ENCODE assay signal across 1 cellular context in the genomic region with DNA sequence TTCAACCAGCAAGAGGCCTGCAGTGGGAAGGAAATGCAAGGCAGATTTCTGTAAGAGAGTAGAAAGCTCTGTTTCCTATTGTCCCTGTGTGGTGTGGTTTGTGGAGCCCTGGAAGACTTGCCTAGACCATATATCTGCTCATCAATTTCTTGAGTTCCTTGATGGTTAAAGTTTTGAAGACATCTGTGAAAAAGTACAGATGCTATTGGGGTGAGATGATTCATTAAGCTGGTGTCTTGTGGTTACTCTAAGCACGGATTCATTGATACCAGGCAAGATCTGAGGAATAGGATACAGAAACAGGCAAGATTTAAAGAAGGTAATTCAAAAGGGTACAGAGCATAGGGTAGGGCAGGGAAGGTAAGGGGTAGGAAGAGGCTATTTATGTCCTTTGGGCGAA.
TF ChIP-seq lines count a peak whose summit lies in the region.

No MANE protein-coding gene starts in this region.

TF ChIP-seq in SK-N-SH treated with all-trans-retinoic acid at 6 μM for 48 hours, 23 proteins besides CTCF, POLR2A, EP300 and RAD21 (continued from another document):
- TF ChIP-seq TSHZ2 (CRISPR knock-in tag; IDR thresholded peaks at IDR 0.05) (no peak), ISL1 (CRISPR knock-in tag; IDR thresholded peaks at IDR 0.05) (no peak)
